11 cellular contexts compared by ENCODE assay signal in genomic region chr16:30995927-30996323, GRCh38. TPM values are rescaled to one million over a fixed set of nuclear protein-coding genes. Genes with fewer than 3 reads are reported as not detected.
A peak's percentile ranks its signal among the peaks of the same experiment; 100 is the strongest.
DNase-seq lines count a peak whose midpoint lies in the region; ATAC-seq, FAIRE-seq and TF ChIP-seq lines count a peak whose summit lies in the region.
"Had no signal": no experiment of that assay in that cellular context is flagged by ENCODE, and none has a peak within 500 bp of the region (broad histone marks: within the 10 kb centered on the region; RNA-seq: fewer than 3 reads in every experiment).

No MANE protein-coding gene starts in this region.

- H3K9ac ChIP-seq in iPS-15b (ENCODE audit: low read depth, low read length): no peak overlapping the region
- H3K9ac ChIP-seq: parathyroid adenoma had no signal

- peaks cover 8% of the 10 kb centered on the region for H3K4me1 Mint-ChIP-seq in activated T-cell treated with anti-CD3 and anti-CD28 coated beads, Interleukin-2, amount 50 U/mL, for 4 hours (ENCODE audit: low read depth)
- peaks cover 38% of the 10 kb centered on the region for H3K4me1 Mint-ChIP-seq in activated CD8-positive, alpha-beta T cell treated with anti-CD3 and anti-CD28 coated beads, Interleukin-2, amount 10 ng/mL, durations not matched to agents 7 days and 5 days (ENCODE audit: low read depth)

- no peaks in the 10 kb centered on the region for H3K9me3 ChIP-seq in iPS-15b (ENCODE audit: control insufficient read depth, insufficient read depth, low read length)
- no peaks in the 10 kb centered on the region for H3K9me3 ChIP-seq in stomach

- no peak for ATAC-seq in activated T-cell treated with anti-CD3 and anti-CD28 coated beads, Interleukin-2, amount 50 U/mL, for 4 hours
- no peak for ATAC-seq in activated CD8-positive, alpha-beta T cell treated with anti-CD3 and anti-CD28 coated beads, Interleukin-2, amount 10 ng/mL, durations not matched to agents 7 days and 5 days

- peak overlapping the region in 4 of 5 donors; percentile 73 to 82 (median 80) for H3K27ac ChIP-seq in stomach
- H3K27ac ChIP-seq: parathyroid adenoma, VCaP had no signal

- WGBS in stomach, 5 donors: 78 to 84% (median 80%) methylated on average over 11 of the region's 11 CpGs

- POLR2A ChIA-PET in activated CD8-positive, alpha-beta T cell treated with anti-CD3 and anti-CD28 coated beads, Interleukin-2, amount 10 ng/mL, durations not matched to agents 7 days and 5 days (lab: Charles Lee): interaction anchor here (1.6 kb wide), 2 partner anchors 77 to 146 kb away, joined by 6 to 13 read pairs; partner anchors contain the start of genes ZNF646 and ZNF668

- no peak for TF ChIP-seq EP300 in stomach (IDR thresholded peaks at IDR 0.05)

- no peaks in the 10 kb centered on the region for H3K27me3 ChIP-seq in iPS-15b (ENCODE audit: control insufficient read depth, insufficient read depth, low read length)
- H3K27me3 ChIP-seq in stomach: peaks cover 0 to 12% (median 5%) of the 10 kb centered on the region in 3 donors

- H3K27me3 Mint-ChIP-seq in activated T-cell treated with anti-CD3 and anti-CD28 coated beads, Interleukin-2, amount 50 U/mL, for 4 hours (ENCODE audit: low read depth): no peaks in the 10 kb centered on the region
- peaks cover 2% of the 10 kb centered on the region for H3K27me3 Mint-ChIP-seq in activated CD8-positive, alpha-beta T cell treated with anti-CD3 and anti-CD28 coated beads, Interleukin-2, amount 10 ng/mL, durations not matched to agents 7 days and 5 days (ENCODE audit: low read depth)

- intact Hi-C loops in stomach (cut with DNase I; ENCODE audit: low total_unique reads): no loop called here

- H3K36me3 ChIP-seq in iPS-15b (ENCODE audit: control insufficient read depth, insufficient read depth, low read length) (peaks cover 3% of the 10 kb centered on the region), stomach (no peaks in the 10 kb centered on the region)

- H3K9me3 Mint-ChIP-seq in activated T-cell treated with anti-CD3 and anti-CD28 coated beads, Interleukin-2, amount 50 U/mL, for 4 hours: no peaks in the 10 kb centered on the region
- no peaks in the 10 kb centered on the region for H3K9me3 Mint-ChIP-seq in activated CD8-positive, alpha-beta T cell treated with anti-CD3 and anti-CD28 coated beads, Interleukin-2, amount 10 ng/mL, durations not matched to agents 7 days and 5 days (ENCODE audit: insufficient read depth)

- no peak for DNase-seq in activated T-cell treated with anti-CD3 and anti-CD28 coated beads, Interleukin-2, amount 50 U/mL, for 4 hours
- DNase-seq in activated T-cell treated with anti-CD3 and anti-CD28 coated beads, Interleukin-2, amount 50 U/mL, for 1 hour: no peak
- DNase-seq in activated CD8-positive, alpha-beta T cell treated with anti-CD3 and anti-CD28 coated beads, Interleukin-2, amount 10 ng/mL, durations not matched to agents 7 days and 5 days: no peak
- DNase-seq in stomach (no peak), mesenteric fat pad (ENCODE audit: low spot score) (no peak), superior temporal gyrus (ENCODE audit: extremely low spot score) (no peak), frontal cortex (ENCODE audit: low spot score in 2 of 2) (no peak)
- DNase-seq: hippocampal formation had no signal

- no peak for TF ChIP-seq POLR2A in stomach (IDR thresholded peaks at IDR 0.05)

- H3K4me1 ChIP-seq in iPS-15b (ENCODE audit: control insufficient read depth, insufficient read depth, low read length): peaks cover 12% of the 10 kb centered on the region
- H3K4me1 ChIP-seq in stomach: peaks cover 14 to 19% (median 16%) of the 10 kb centered on the region in 4 donors

- H3K36me3 Mint-ChIP-seq in activated T-cell treated with anti-CD3 and anti-CD28 coated beads, Interleukin-2, amount 50 U/mL, for 4 hours (ENCODE audit: insufficient read depth): no peaks in the 10 kb centered on the region
- no peaks in the 10 kb centered on the region for H3K36me3 Mint-ChIP-seq in activated CD8-positive, alpha-beta T cell treated with anti-CD3 and anti-CD28 coated beads, Interleukin-2, amount 10 ng/mL, durations not matched to agents 7 days and 5 days (ENCODE audit: low read depth)

- TF ChIP-seq CTCF in stomach (IDR thresholded peaks at IDR 0.05): no peak

- H3K27ac Mint-ChIP-seq in activated CD8-positive, alpha-beta T cell treated with anti-CD3 and anti-CD28 coated beads, Interleukin-2, amount 10 ng/mL, durations not matched to agents 7 days and 5 days: peak overlapping the region; percentile 67

- peak overlapping the region; percentile 54 for H3K4me3 Mint-ChIP-seq in activated T-cell treated with anti-CD3 and anti-CD28 coated beads, Interleukin-2, amount 50 U/mL, for 4 hours
- peak overlapping the region; percentile 92 for H3K4me3 Mint-ChIP-seq in activated CD8-positive, alpha-beta T cell treated with anti-CD3 and anti-CD28 coated beads, Interleukin-2, amount 10 ng/mL, durations not matched to agents 7 days and 5 days

- CTCF ChIA-PET in activated CD8-positive, alpha-beta T cell treated with anti-CD3 and anti-CD28 coated beads, Interleukin-2, amount 10 ng/mL, durations not matched to agents 7 days and 5 days (lab: Charles Lee): no interaction called here

- no peak for FAIRE-seq in frontal cortex (lab: Jason Lieb, UNC)

- H3K4me3 ChIP-seq in iPS-15b (ENCODE audit: low read depth, low read length): peak overlapping the region; percentile 83
- H3K4me3 ChIP-seq in stomach: no peak overlapping the region

RNA-seq across cellular contexts. Expression of gene HSD3B7, which starts 10.9 kb away (rescaled TPM):
- 1 to 10 TPM; 1.2 to 2.0 (median 1.3) TPM for total RNA-seq in activated T-cell treated with anti-CD3 and anti-CD28 coated beads, Interleukin-2, amount 50 U/mL, for 4 hours
- total RNA-seq in activated CD8-positive, alpha-beta T cell treated with anti-CD3 and anti-CD28 coated beads, Interleukin-2, amount 10 ng/mL, durations not matched to agents 7 days and 5 days: 1 to 10 TPM; 6.3 to 7.8 TPM
- total RNA-seq in stomach (10 to 100 TPM in 3 of 5 donors, 1 to 10 TPM in 2; 2.9 to 52.7 (median 13.4) TPM), mesenteric fat pad (51.1 TPM), frontal cortex (2.0 TPM)
- 10 to 100 TPM in 1 of 3 donors, 1 to 10 TPM in 2; 4.3 to 19.5 (median 7.3) TPM for polyA plus RNA-seq in stomach

RNA-seq across cellular contexts. Expression of gene STX1B, which starts 14.5 kb away (rescaled TPM):
- under 1 TPM; 0.25 to 0.69 (median 0.43) TPM for total RNA-seq in activated T-cell treated with anti-CD3 and anti-CD28 coated beads, Interleukin-2, amount 50 U/mL, for 4 hours
- 1 to 10 TPM; 1.7 to 2.2 TPM for total RNA-seq in activated CD8-positive, alpha-beta T cell treated with anti-CD3 and anti-CD28 coated beads, Interleukin-2, amount 10 ng/mL, durations not matched to agents 7 days and 5 days
- total RNA-seq in stomach: under 1 TPM in 1 of 5 donors, not detected in 4; 0.55 TPM
- under 1 TPM; 0.15 to 1.00 (median 0.78) TPM for polyA plus RNA-seq in stomach
- total RNA-seq in mesenteric fat pad: 1.5 TPM
- 11.4 TPM for total RNA-seq in frontal cortex

RNA-seq across cellular contexts. Expression of gene STX4, which starts 37.4 kb away (rescaled TPM):
- 10 to 100 TPM; 53.1 to 81.7 (median 63.8) TPM for total RNA-seq in activated T-cell treated with anti-CD3 and anti-CD28 coated beads, Interleukin-2, amount 50 U/mL, for 4 hours
- total RNA-seq in activated CD8-positive, alpha-beta T cell treated with anti-CD3 and anti-CD28 coated beads, Interleukin-2, amount 10 ng/mL, durations not matched to agents 7 days and 5 days: 10 to 100 TPM; 46.4 to 53.5 TPM
- total RNA-seq in stomach (100 to 1,000 TPM in 2 of 5 donors, 10 to 100 TPM in 3; 13.8 to 254 (median 60.0) TPM), mesenteric fat pad (111 TPM), frontal cortex (13.9 TPM)
- 10 to 100 TPM; 59.3 to 73.9 (median 60.4) TPM for polyA plus RNA-seq in stomach

RNA-seq across cellular contexts. Expression of gene SETD1A, which starts 38.4 kb away (rescaled TPM):
- 10 to 100 TPM; 39.3 to 49.0 (median 40.5) TPM for total RNA-seq in activated T-cell treated with anti-CD3 and anti-CD28 coated beads, Interleukin-2, amount 50 U/mL, for 4 hours
- 10 to 100 TPM; 25.6 to 28.4 TPM for total RNA-seq in activated CD8-positive, alpha-beta T cell treated with anti-CD3 and anti-CD28 coated beads, Interleukin-2, amount 10 ng/mL, durations not matched to agents 7 days and 5 days
- total RNA-seq in stomach: 10 to 100 TPM in 3 of 5 donors, 1 to 10 TPM in 2; 4.4 to 22.2 (median 19.2) TPM
- 1 to 10 TPM; 5.2 to 7.5 (median 5.9) TPM for polyA plus RNA-seq in stomach
- 18.5 TPM for total RNA-seq in mesenteric fat pad
- total RNA-seq in frontal cortex: 1.6 TPM

RNA-seq across cellular contexts. Expression of gene ORAI3, which starts 47.1 kb away (rescaled TPM):
- 1 to 10 TPM; 1.5 to 3.3 (median 2.8) TPM for total RNA-seq in activated T-cell treated with anti-CD3 and anti-CD28 coated beads, Interleukin-2, amount 50 U/mL, for 4 hours
- 10 to 100 TPM; 21.4 to 23.1 TPM for total RNA-seq in activated CD8-positive, alpha-beta T cell treated with anti-CD3 and anti-CD28 coated beads, Interleukin-2, amount 10 ng/mL, durations not matched to agents 7 days and 5 days
- total RNA-seq in stomach: 10 to 100 TPM in 2 of 5 donors, 1 to 10 TPM in 2, not detected in 1; 6.7 to 14.0 (median 11.2) TPM
- polyA plus RNA-seq in stomach: 10 to 100 TPM in 2 of 3 donors, 1 to 10 TPM in 1; 7.8 to 26.0 (median 10.5) TPM
- total RNA-seq in mesenteric fat pad: 17.9 TPM
- total RNA-seq in frontal cortex: 4.1 TPM
